Comparison of ENCODE assay signal across 1 cellular context in genomic region chr3:55562672-55563071, GRCh38.
TF ChIP-seq lines count a peak whose summit lies in the region.

No MANE protein-coding gene starts in this region.

TF ChIP-seq in HEK293, 187 proteins besides CTCF, POLR2A, EP300 and RAD21 (continued from another document):
- TF ChIP-seq KLF9 (tag by site-specific recombination; IDR thresholded peaks at IDR 0.05; ENCODE audit: low read depth) (no peak), ZNF510 (tag by site-specific recombination; IDR thresholded peaks at IDR 0.05; ENCODE audit: insufficient replicate concordance) (no peak), ZNF776 (tag by site-specific recombination; IDR thresholded peaks at IDR 0.05; ENCODE audit: borderline replicate concordance) (no peak), ZBTB20 (tag by site-specific recombination; IDR thresholded peaks at IDR 0.05) (no peak), ZBTB44 (tag by site-specific recombination; IDR thresholded peaks at IDR 0.05) (0 out of 2 replicates have a peak, but pooled peaks have one; percentile 15), ZNF311 (tag by site-specific recombination; IDR thresholded peaks at IDR 0.05; ENCODE audit: borderline replicate concordance) (no peak), ZBTB7A (tag by site-specific recombination; IDR thresholded peaks at IDR 0.05; ENCODE audit: low read depth) (no peak), PATZ1 (tag by site-specific recombination; IDR thresholded peaks at IDR 0.05) (no peak), ZNF571 (tag by site-specific recombination; IDR thresholded peaks at IDR 0.05) (no peak), ZNF239 (tag by site-specific recombination; IDR thresholded peaks at IDR 0.05) (no peak), ZNF600 (tag by site-specific recombination; IDR thresholded peaks at IDR 0.05) (no peak), ZNF777 (tag by site-specific recombination; IDR thresholded peaks at IDR 0.05; ENCODE audit: borderline replicate concordance) (no peak), ZBTB48 (tag by site-specific recombination; IDR thresholded peaks at IDR 0.05) (no peak), ZNF529 (tag by site-specific recombination; IDR thresholded peaks at IDR 0.05; ENCODE audit: insufficient replicate concordance) (peak; percentile 38), SP7 (tag by site-specific recombination; IDR thresholded peaks at IDR 0.05) (no peak), BCL11A (tag by site-specific recombination; IDR thresholded peaks at IDR 0.05; ENCODE audit: low read depth) (no peak)
- TF ChIP-seq, protein P1, sequence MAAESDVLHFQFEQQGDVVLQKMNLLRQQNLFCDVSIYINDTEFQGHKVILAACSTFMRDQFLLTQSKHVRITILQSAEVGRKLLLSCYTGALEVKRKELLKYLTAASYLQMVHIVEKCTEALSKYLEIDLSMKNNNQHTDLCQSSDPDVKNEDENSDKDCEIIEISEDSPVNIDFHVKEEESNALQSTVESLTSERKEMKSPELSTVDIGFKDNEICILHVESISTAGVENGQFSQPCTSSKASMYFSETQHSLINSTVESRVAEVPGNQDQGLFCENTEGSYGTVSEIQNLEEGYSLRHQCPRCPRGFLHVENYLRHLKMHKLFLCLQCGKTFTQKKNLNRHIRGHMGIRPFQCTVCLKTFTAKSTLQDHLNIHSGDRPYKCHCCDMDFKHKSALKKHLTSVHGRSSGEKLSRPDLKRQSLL (tag by site-specific recombination; IDR thresholded peaks at IDR 0.05): no peak
- TF ChIP-seq, protein P2, sequence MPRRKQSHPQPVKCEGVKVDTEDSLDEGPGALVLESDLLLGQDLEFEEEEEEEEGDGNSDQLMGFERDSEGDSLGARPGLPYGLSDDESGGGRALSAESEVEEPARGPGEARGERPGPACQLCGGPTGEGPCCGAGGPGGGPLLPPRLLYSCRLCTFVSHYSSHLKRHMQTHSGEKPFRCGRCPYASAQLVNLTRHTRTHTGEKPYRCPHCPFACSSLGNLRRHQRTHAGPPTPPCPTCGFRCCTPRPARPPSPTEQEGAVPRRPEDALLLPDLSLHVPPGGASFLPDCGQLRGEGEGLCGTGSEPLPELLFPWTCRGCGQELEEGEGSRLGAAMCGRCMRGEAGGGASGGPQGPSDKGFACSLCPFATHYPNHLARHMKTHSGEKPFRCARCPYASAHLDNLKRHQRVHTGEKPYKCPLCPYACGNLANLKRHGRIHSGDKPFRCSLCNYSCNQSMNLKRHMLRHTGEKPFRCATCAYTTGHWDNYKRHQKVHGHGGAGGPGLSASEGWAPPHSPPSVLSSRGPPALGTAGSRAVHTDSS (tag by site-specific recombination; IDR thresholded peaks at IDR 0.05): no peak
